Comparison of ENCODE assay signal across 9 cellular contexts in the genomic region with DNA sequence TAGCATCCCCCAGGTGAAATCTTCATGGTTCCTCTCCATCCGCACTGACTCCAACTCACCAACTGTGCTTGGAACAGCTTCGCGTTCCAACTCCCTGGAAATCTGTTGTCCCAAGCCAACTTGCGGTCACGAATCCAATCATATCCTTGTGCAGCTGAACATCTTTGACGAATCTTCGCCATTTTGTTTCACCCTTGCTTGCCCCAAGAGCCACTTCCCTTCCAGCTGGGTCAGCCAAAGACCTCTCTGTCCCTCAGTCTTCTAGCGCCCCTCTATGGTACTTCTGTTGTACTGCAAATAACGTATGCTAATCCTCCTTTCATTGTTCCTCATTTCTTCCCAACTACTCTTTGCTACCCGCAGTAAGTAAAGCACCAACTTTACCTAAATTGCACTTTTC.
DNase-seq lines count a peak whose midpoint lies in the region; ATAC-seq, FAIRE-seq and TF ChIP-seq lines count a peak whose summit lies in the region.
"Had no signal": no experiment of that assay in that cellular context is flagged by ENCODE, and none has a peak within 500 bp of the region (broad histone marks: within the 10 kb centered on the region; RNA-seq: fewer than 3 reads in every experiment).

No MANE protein-coding gene starts in this region.

- H3K27ac ChIP-seq in astrocyte (ENCODE audit: low read depth, low read length) (no peak overlapping the region), lower lobe of right lung (no peak overlapping the region)
- H3K27ac ChIP-seq in CD8-positive, alpha-beta T cell (ENCODE audit: low read depth, low read length), result no peak overlapping the region
- H3K27ac ChIP-seq: neutrophil had no signal

- no peak overlapping the region for H3K4me3 Mint-ChIP-seq in astrocyte (ENCODE audit: unreplicated experiment)
- no peak overlapping the region for H3K4me3 Mint-ChIP-seq in CD8-positive, alpha-beta T cell

- H3K4me3 ChIP-seq in GM06990 (replicated peaks; ENCODE audit: low read depth, low read length) (no peak overlapping the region), astrocyte (ENCODE audit: insufficient read depth, low read depth, low read length) (no peak overlapping the region), lower lobe of right lung (no peak overlapping the region), lower leg skin (ENCODE audit: low read depth, poor library complexity, severe bottlenecking) (no peak overlapping the region)
- H3K4me3 ChIP-seq in CD8-positive, alpha-beta T cell (ENCODE audit: low read depth, low read length), result no peak overlapping the region

- intact Hi-C loops in lower lobe of right lung (cut with DNase I), result no loop called here
- intact Hi-C loops in lower leg skin (cut with DNase I; ENCODE audit: low total_unique reads), result no loop called here
- intact Hi-C loops in CD8-positive, alpha-beta T cell (cut with DNase I, micrococcal nuclease), result no loop called here

- H3K27me3 Mint-ChIP-seq in astrocyte (ENCODE audit: low read depth, unreplicated experiment), result no peaks in the 10 kb centered on the region
- H3K27me3 Mint-ChIP-seq in CD8-positive, alpha-beta T cell (ENCODE audit: low read depth), result no peaks in the 10 kb centered on the region

- H3K4me1 Mint-ChIP-seq in astrocyte (ENCODE audit: low read depth, unreplicated experiment), result no peaks in the 10 kb centered on the region
- H3K4me1 Mint-ChIP-seq in CD8-positive, alpha-beta T cell (ENCODE audit: low read depth), result no peaks in the 10 kb centered on the region

- no peaks in the 10 kb centered on the region for H3K79me2 ChIP-seq in astrocyte (ENCODE audit: insufficient read depth, low read length)

- DNase-seq in GM06990 (ENCODE audit: extremely low read depth, insufficient read length), result no peak
- DNase-seq in KBM-7, result peak; percentile 89
- DNase-seq in astrocyte (ENCODE audit: low read depth), result no peak
- no peak for DNase-seq in lower lobe of right lung
- DNase-seq in lower leg skin (ENCODE audit: low spot score in 2 of 2), result no peak
- no peak for DNase-seq in CD8-positive, alpha-beta T cell

- ATAC-seq in lower lobe of right lung (peak in 1 of 2 donors; percentile 52), HG03139 (IDR thresholded peaks at IDR 0.05; ENCODE audit: unreplicated experiment) (no peak), HG02623 (IDR thresholded peaks at IDR 0.05; ENCODE audit: unreplicated experiment) (no peak)
- no peak for ATAC-seq in CD8-positive, alpha-beta T cell

- WGBS in lower leg skin, 2 donors, result 74 to 81% methylated on average over 10 of the region's 10 CpGs

- H3K36me3 ChIP-seq in GM06990 (ENCODE audit: control insufficient read depth, insufficient read depth, low read length), result no peaks in the 10 kb centered on the region
- no peaks in the 10 kb centered on the region for H3K36me3 ChIP-seq in astrocyte (ENCODE audit: insufficient read depth, low read length)
- no peaks in the 10 kb centered on the region for H3K36me3 ChIP-seq in lower lobe of right lung
- no peaks in the 10 kb centered on the region for H3K36me3 ChIP-seq in CD8-positive, alpha-beta T cell (ENCODE audit: insufficient read depth, low read length)
- H3K36me3 ChIP-seq: neutrophil had no signal

- no peaks in the 10 kb centered on the region for H3K36me3 Mint-ChIP-seq in astrocyte (ENCODE audit: low read depth, unreplicated experiment)
- H3K36me3 Mint-ChIP-seq in CD8-positive, alpha-beta T cell, result no peaks in the 10 kb centered on the region

- H3K9me3 ChIP-seq in astrocyte (ENCODE audit: insufficient read depth, low read depth, low read length) (no peaks in the 10 kb centered on the region), lower lobe of right lung (no peaks in the 10 kb centered on the region)
- H3K9me3 ChIP-seq in CD8-positive, alpha-beta T cell (ENCODE audit: low read length), result no peaks in the 10 kb centered on the region
- H3K9me3 ChIP-seq: neutrophil had no signal

- H3K9me3 Mint-ChIP-seq in astrocyte (ENCODE audit: unreplicated experiment), result peaks cover 11% of the 10 kb centered on the region
- H3K9me3 Mint-ChIP-seq in CD8-positive, alpha-beta T cell, result peaks cover 1% of the 10 kb centered on the region

- CTCF ChIA-PET in CD8-positive, alpha-beta T cell (lab: Charles Lee), result no interaction called here

- H3K27me3 ChIP-seq in GM06990 (replicated peaks; ENCODE audit: control insufficient read depth, insufficient read depth, low read length), result no peaks in the 10 kb centered on the region
- H3K27me3 ChIP-seq in astrocyte (ENCODE audit: insufficient read depth, low read length), result no peaks in the 10 kb centered on the region
- H3K27me3 ChIP-seq in lower lobe of right lung (ENCODE audit: low read depth), result no peaks in the 10 kb centered on the region
- no peaks in the 10 kb centered on the region for H3K27me3 ChIP-seq in CD8-positive, alpha-beta T cell (ENCODE audit: insufficient read depth, low read length)
- H3K27me3 ChIP-seq: neutrophil had no signal

- H3K4me1 ChIP-seq in astrocyte (ENCODE audit: insufficient read depth, low read length) (no peaks in the 10 kb centered on the region), lower lobe of right lung (no peaks in the 10 kb centered on the region)
- no peaks in the 10 kb centered on the region for H3K4me1 ChIP-seq in CD8-positive, alpha-beta T cell (ENCODE audit: insufficient read depth, low read length)

- H4K20me1 ChIP-seq in astrocyte (ENCODE audit: insufficient read depth, low read length), result no peaks in the 10 kb centered on the region

- no peak for TF ChIP-seq POLR2A in lower leg skin (IDR thresholded peaks at IDR 0.05)

- TF ChIP-seq CTCF in GM06990 (IDR thresholded peaks at IDR 0.05; ENCODE audit: insufficient read depth, low read length, poor library complexity, severe bottlenecking), result peak; percentile 55
- TF ChIP-seq CTCF in astrocyte (IDR thresholded peaks at IDR 0.05; ENCODE audit: insufficient read depth, low read depth, low read length), result peak; percentile 43
- TF ChIP-seq CTCF in lower lobe of right lung (IDR thresholded peaks at IDR 0.05), result peak; percentile 48
- TF ChIP-seq CTCF in lower leg skin (IDR thresholded peaks at IDR 0.05), result no peak
- TF ChIP-seq CTCF in CD8-positive, alpha-beta T cell (IDR thresholded peaks at IDR 0.05), result no peak

- POLR2A ChIA-PET in CD8-positive, alpha-beta T cell (lab: Charles Lee), result no interaction called here

- H2AFZ ChIP-seq in astrocyte (ENCODE audit: low read depth, low read length), result no peak overlapping the region

- no peak overlapping the region for H3K27ac Mint-ChIP-seq in astrocyte (ENCODE audit: unreplicated experiment)
- H3K27ac Mint-ChIP-seq in CD8-positive, alpha-beta T cell, result no peak overlapping the region

- H3K9ac ChIP-seq in astrocyte (ENCODE audit: low read length), result no peak overlapping the region

- FAIRE-seq in astrocyte (lab: Jason Lieb, UNC), result no peak

- no peak overlapping the region for H3K4me2 ChIP-seq in astrocyte (ENCODE audit: low read length)

- in situ Hi-C loops in KBM-7 (cut with MboI; ENCODE audit: low pct_unique_long_range_greater_than_20kb, low sequenced_read_pairs), result loop anchor here (25.0 kb wide), 2 partner anchors 417 to 692 kb away; no protein-coding TSS in a partner anchor

Comparison
In these comparisons a context has a peak if more than half of its experiments do, and no peak if none do; other contexts are left out.
1. CTCF ChIP-seq: peak in GM06990 (single experiment), astrocyte (single experiment) and lower lobe of right lung (single experiment); none in lower leg skin (0 of 3) and CD8-positive, alpha-beta T cell (single experiment).